ENCODE assay signal across 9 cellular contexts in genomic region chr11:65118097-65118837, GRCh38. TPM values are rescaled to one million over a fixed set of nuclear protein-coding genes. Genes with fewer than 3 reads are reported as not detected.
DNase-seq lines count a peak whose midpoint lies in the region; ATAC-seq and TF ChIP-seq lines count a peak whose summit lies in the region.
"Had no signal": no experiment of that assay in that cellular context is flagged by ENCODE, and none has a peak within 500 bp of the region (broad histone marks: within the 10 kb centered on the region; RNA-seq: fewer than 3 reads in every experiment).

No MANE protein-coding gene starts in this region.

- intact Hi-C loops in PC-9 (cut with micrococcal nuclease; ENCODE audit: unreplicated experiment) (loop anchor here (5.0 kb wide), 1 partner anchor 341 kb away; the partner anchor contains the start of gene SF1), sciatic nerve (cut with DNase I) (loop anchor here (10.0 kb wide), 2 partner anchors 103 to 193 kb away; partner anchors contain the start of genes ARL2 and PPP2R5B)

- H3K27me3 ChIP-seq in GM23248 (replicated peaks; ENCODE audit: insufficient read depth) = no peaks in the 10 kb centered on the region
- H3K27me3 ChIP-seq in PC-9 (ENCODE audit: insufficient read depth, low read depth) = no peaks in the 10 kb centered on the region
- H3K27me3 ChIP-seq: foreskin keratinocyte had no signal

- H3K4me1 ChIP-seq in GM23248 (ENCODE audit: insufficient read depth) = peaks cover 21% of the 10 kb centered on the region
- peaks cover 37% of the 10 kb centered on the region for H3K4me1 ChIP-seq in PC-9 (replicated peaks; ENCODE audit: insufficient read depth)

- POLR2A ChIA-PET in PC-9 (lab: Charles Lee; ENCODE audit: unreplicated experiment) (interaction anchor here (0.5 to 0.6 kb wide), 2 partner anchors 82 to 200 kb away, joined by 3 to 4 read pairs; no protein-coding TSS in a partner anchor), GM10248 (lab: Yijun Ruan, JAX) (interaction anchor here (0.6 to 1.4 kb wide), 5 partner anchors 104 to 401 kb away, joined by 3 to 7 read pairs (median 4); partner anchors contain the start of genes CDC42BPG and POLA2)

- 79 to 80% methylated on average over 18 of the region's 18 CpGs for WGBS in GM23248 (ENCODE audit: low coverage in 1 of 2, low lambda C conversion rate in 2 of 2, missing lambda C conversion rate in 2 of 2), 2 experiments

- no peaks in the 10 kb centered on the region for H3K9me3 ChIP-seq in GM23248 (ENCODE audit: low read depth)
- no peaks in the 10 kb centered on the region for H3K9me3 ChIP-seq in PC-9 (ENCODE audit: insufficient read depth, low read depth)

- DNase-seq in GM23248 = no peak
- DNase-seq in PC-9 = no peak
- no peak for DNase-seq in epithelial cell of prostate (ENCODE audit: low read depth, low spot score)
- peak; percentile 60 for DNase-seq in sciatic nerve (ENCODE audit: low spot score)
- DNase-seq in GM10248 (ENCODE audit: extremely low spot score) = no peak
- DNase-seq in GM13977 (ENCODE audit: low spot score) = no peak

- H4K20me1 ChIP-seq in GM23248 (ENCODE audit: insufficient read depth) (no peaks in the 10 kb centered on the region), PC-9 (ENCODE audit: insufficient read depth) (peaks cover 10% of the 10 kb centered on the region; the same call in 1 of the 2 replicates)

- no peaks in the 10 kb centered on the region for H3K9me2 ChIP-seq in GM23248 (ENCODE audit: insufficient read depth)
- no peaks in the 10 kb centered on the region for H3K9me2 ChIP-seq in PC-9 (ENCODE audit: insufficient read depth)

- H3K4me2 ChIP-seq in GM23248 (ENCODE audit: unreplicated experiment) (no peak overlapping the region), PC-9 (no peak overlapping the region)

- H3K27ac ChIP-seq in GM23248 (peak overlapping the region; percentile 12), PC-9 (no peak overlapping the region), epithelial cell of prostate (peak overlapping the region; percentile 93)

- CTCF ChIA-PET in PC-9 (lab: Charles Lee) (interaction anchor here (0.6 kb wide), 2 partner anchors 144 to 662 kb away, joined by 4 to 13 read pairs; no protein-coding TSS in a partner anchor), GM10248 (lab: Yijun Ruan, JAX) (interaction anchor here (0.6 to 7.2 kb wide), 15 partner anchors 10 to 278 kb away, joined by 3 to 73 read pairs (median 5); partner anchors contain the start of genes ARL2, CAPN1 and SAC3D1)

- H2AFZ ChIP-seq in GM23248 = no peak overlapping the region
- H2AFZ ChIP-seq in PC-9 = no peak overlapping the region

- H3K36me3 ChIP-seq in GM23248 (ENCODE audit: low read depth) (peaks cover 25% of the 10 kb centered on the region), PC-9 (ENCODE audit: low read depth) (peaks cover 17% of the 10 kb centered on the region)

- ATAC-seq in sciatic nerve = no peak
- no peak for ATAC-seq in HG02571 (IDR thresholded peaks at IDR 0.05; ENCODE audit: unreplicated experiment)
- no peak for ATAC-seq in HG03108 (IDR thresholded peaks at IDR 0.05; ENCODE audit: unreplicated experiment)

- in situ Hi-C loops in GM23248 (cut with MboI) = no loop called here
- in situ Hi-C loops in GM13977 (cut with MboI; ENCODE audit: low pct_unique_long_range_greater_than_20kb, low sequenced_read_pairs, unreplicated experiment) = no loop called here

- no peak overlapping the region for H3K4me3 ChIP-seq in GM23248
- no peak overlapping the region for H3K4me3 ChIP-seq in PC-9

- TF ChIP-seq CTCF in PC-9 (conservative IDR thresholded peaks at IDR 0.05) (peak; percentile 65), GM10248 (IDR thresholded peaks at IDR 0.05; ENCODE audit: control extremely low read depth, extremely low read depth, low read depth, missing control alignments) (no peak), GM13977 (IDR thresholded peaks at IDR 0.05; ENCODE audit: extremely low read depth, insufficient read depth, missing control alignments) (no peak)

- BruUV-seq in PC-9 (replicated peaks; lab: Mats Ljungman, UMichigan) = no TSS peak

- H3K79me2 ChIP-seq in GM23248 (ENCODE audit: insufficient read depth) (peaks cover 59% of the 10 kb centered on the region), PC-9 (ENCODE audit: low read depth) (peaks cover 66% of the 10 kb centered on the region)

- peak overlapping the region; percentile 11; the same call in 1 of the 2 replicates for H3K9ac ChIP-seq in GM23248

- peaks cover 40% of the 10 kb centered on the region for H3F3A ChIP-seq in GM23248 (ENCODE audit: insufficient read depth)
- H3F3A ChIP-seq in PC-9 (ENCODE audit: insufficient read depth, low read depth) = peaks cover 77% of the 10 kb centered on the region

RNA-seq across cellular contexts. Expression of gene ZNHIT2, which starts 0.8 kb away (rescaled TPM):
- total RNA-seq in GM23248 (2014; rRNA removed; shearing (Covaris generic)) = 12.3 and 13.2 TPM in 2 replicates
- polyA plus RNA-seq in GM23248 (2016; fragmentation: Nextera tagmentation; extraction: Ambion mirVana) = 15.5 and 15.6 TPM in 2 replicates
- total RNA-seq in PC-9 (2021) (13.7 and 22.3 TPM in 2 replicates), sciatic nerve (6.8 TPM)

RNA-seq across cellular contexts. Expression of gene FAU, which starts 3.7 kb away (rescaled TPM):
- total RNA-seq in GM23248 (2014; rRNA removed; shearing (Covaris generic)) = 180 and 199 TPM in 2 replicates
- polyA plus RNA-seq in GM23248 (2016; fragmentation: Nextera tagmentation; extraction: Ambion mirVana) = 342 and 365 TPM in 2 replicates
- 973 and 1,165 TPM in 2 replicates for total RNA-seq in PC-9 (2021)
- 722 TPM for total RNA-seq in sciatic nerve

RNA-seq across cellular contexts. Expression of gene MRPL49, which starts 3.9 kb away (rescaled TPM):
- total RNA-seq in GM23248 (2014; rRNA removed; shearing (Covaris generic)) = 65.6 and 78.4 TPM in 2 replicates
- 48.6 and 53.3 TPM in 2 replicates for polyA plus RNA-seq in GM23248 (2016; fragmentation: Nextera tagmentation; extraction: Ambion mirVana)
- total RNA-seq in PC-9 (2021) = 84.5 and 95.0 TPM in 2 replicates
- total RNA-seq in sciatic nerve = 32.1 TPM

RNA-seq across cellular contexts. Expression of gene TM7SF2, which starts 6.6 kb away (rescaled TPM):
- 0.65 and 0.89 TPM in 2 replicates for total RNA-seq in GM23248 (2014; rRNA removed; shearing (Covaris generic))
- 2.5 and 2.6 TPM in 2 replicates for polyA plus RNA-seq in GM23248 (2016; fragmentation: Nextera tagmentation; extraction: Ambion mirVana)
- 49.5 and 72.3 TPM in 2 replicates for total RNA-seq in PC-9 (2021)
- total RNA-seq in sciatic nerve = 18.2 TPM

RNA-seq across cellular contexts. Expression of gene SYVN1, which starts 16.1 kb away (rescaled TPM):
- 29.5 and 64.2 TPM in 2 replicates for total RNA-seq in GM23248 (2014; rRNA removed; shearing (Covaris generic))
- polyA plus RNA-seq in GM23248 (2016; fragmentation: Nextera tagmentation; extraction: Ambion mirVana) = 18.0 and 21.2 TPM in 2 replicates
- 40.9 and 51.5 TPM in 2 replicates for total RNA-seq in PC-9 (2021)
- total RNA-seq in sciatic nerve = 75.9 TPM
